2 cellular contexts compared by ENCODE assay signal in genomic region chr16:2114885-2115590, GRCh38. TPM values are rescaled to one million over a fixed set of nuclear protein-coding genes. Genes with fewer than 3 reads are reported as not detected.
"Had no signal": no experiment of that assay in that cellular context is flagged by ENCODE, and none has a peak within 500 bp of the region (broad histone marks: within the 10 kb centered on the region; RNA-seq: fewer than 3 reads in every experiment).

No MANE protein-coding gene starts in this region.

RNA-seq across cellular contexts. Expression of gene RAB26, which starts 33.4 kb away (rescaled TPM):
- total RNA-seq: ascending aorta; T-helper 2 cell treated with Interferon-gamma antibody and Interleukin-4, amounts not matched to agents 100 ng/mL and 5 ng/mL, for 36 hours had no signal
